ENCODE assay signal across 19 cellular contexts in genomic region chr3:196979545-196979944, GRCh38. TPM values are rescaled to one million over a fixed set of nuclear protein-coding genes. Genes with fewer than 3 reads are reported as not detected.
DNase-seq lines count a peak whose midpoint lies in the region; ATAC-seq and TF ChIP-seq lines count a peak whose summit lies in the region.
"Had no signal": no experiment of that assay in that cellular context is flagged by ENCODE, and none has a peak within 500 bp of the region (broad histone marks: within the 10 kb centered on the region; RNA-seq: fewer than 3 reads in every experiment).

No MANE protein-coding gene starts in this region.

- no TSS peak for BruUV-seq in Caco-2 (replicated peaks; lab: Mats Ljungman, UMichigan)

- no peak overlapping the region for H3K27ac ChIP-seq in parathyroid adenoma
- H3K27ac ChIP-seq in esophagus muscularis mucosa (replicated peaks in 1 of 4): no peak overlapping the region
- H3K27ac ChIP-seq in Karpas-422 (ENCODE audit: low read length): no peak overlapping the region
- H3K27ac ChIP-seq in lower lobe of right lung: no peak overlapping the region
- no peak overlapping the region for H3K27ac ChIP-seq in CD4-positive, alpha-beta memory T cell (ENCODE audit: low read depth, low read length)
- H3K27ac ChIP-seq: body of pancreas had no signal

- H3K27ac Mint-ChIP-seq in Caco-2 (ENCODE audit: unreplicated experiment): no peak overlapping the region
- H3K27ac Mint-ChIP-seq in CD4-positive, alpha-beta memory T cell: no peak overlapping the region
- H3K27ac Mint-ChIP-seq: activated B cell treated with CpG ODN at 0.5 μM for 24 hours, B cell, IgD-negative memory B cell had no signal

- no peak for TF ChIP-seq POLR2A in esophagus muscularis mucosa (IDR thresholded peaks at IDR 0.05; ENCODE audit: low read depth)

- H3K27me3 ChIP-seq in Caco-2 (replicated peaks; ENCODE audit: control insufficient read depth, insufficient read depth, low read length): no peaks in the 10 kb centered on the region
- H3K27me3 ChIP-seq in parathyroid adenoma (ENCODE audit: control insufficient read depth, insufficient read depth, low read length): no peaks in the 10 kb centered on the region
- H3K27me3 ChIP-seq in esophagus muscularis mucosa: peaks cover 0 to 8% (median 0%) of the 10 kb centered on the region in 4 donors
- H3K27me3 ChIP-seq in Karpas-422 (ENCODE audit: low read length): 0 out of 2 replicates have a peak, but pooled peaks cover 8% of the 10 kb centered on the region
- H3K27me3 ChIP-seq in lower lobe of right lung (ENCODE audit: low read depth): no peaks in the 10 kb centered on the region
- H3K27me3 ChIP-seq in CD4-positive, alpha-beta memory T cell (ENCODE audit: insufficient read depth, low read length): no peaks in the 10 kb centered on the region
- H3K27me3 ChIP-seq: body of pancreas had no signal

- POLR2A ChIA-PET in Caco-2 (lab: Charles Lee): no interaction called here
- POLR2A ChIA-PET in CD4-positive, alpha-beta memory T cell (lab: Charles Lee; ENCODE audit: partially characterized antibody): no interaction called here

- H3K79me2 ChIP-seq in parathyroid adenoma (no peaks in the 10 kb centered on the region), Karpas-422 (ENCODE audit: low read length) (no peaks in the 10 kb centered on the region)

- H3K4me3 ChIP-seq in Caco-2 (ENCODE audit: low read depth, low read length) (no peak overlapping the region), parathyroid adenoma (ENCODE audit: low read depth, low read length) (no peak overlapping the region), esophagus muscularis mucosa (no peak overlapping the region), Karpas-422 (ENCODE audit: low read length) (no peak overlapping the region), lower lobe of right lung (no peak overlapping the region)
- no peak overlapping the region for H3K4me3 ChIP-seq in CD4-positive, alpha-beta memory T cell (ENCODE audit: low read length in 2 of 2)
- H3K4me3 ChIP-seq: body of pancreas had no signal

- H3K9me3 Mint-ChIP-seq in Caco-2 (ENCODE audit: unreplicated experiment): peaks cover 18% of the 10 kb centered on the region
- peaks cover 0 to 15% (median 9%) of the 10 kb centered on the region in 8 donors for H3K9me3 Mint-ChIP-seq in CD4-positive, alpha-beta memory T cell

- TF ChIP-seq CTCF in Caco-2 (IDR thresholded peaks at IDR 0.05; ENCODE audit: insufficient read depth in 1 of 2, low read depth in 1 of 2, low read length in 1 of 2, severe bottlenecking in 1 of 2, unreplicated experiment in 1 of 2): no peak
- TF ChIP-seq CTCF in parathyroid adenoma (IDR thresholded peaks at IDR 0.05): no peak
- TF ChIP-seq CTCF in esophagus muscularis mucosa (IDR thresholded peaks at IDR 0.05): no peak
- TF ChIP-seq CTCF in lower lobe of right lung (IDR thresholded peaks at IDR 0.05): no peak

- H2AFZ ChIP-seq in parathyroid adenoma (peak overlapping the region; percentile 17), Karpas-422 (ENCODE audit: low read length) (no peak overlapping the region)

- H3K9ac ChIP-seq in parathyroid adenoma (no peak overlapping the region), Karpas-422 (ENCODE audit: low read length) (no peak overlapping the region)

- H3K4me3 Mint-ChIP-seq in Caco-2 (ENCODE audit: unreplicated experiment): no peak overlapping the region
- no peak overlapping the region for H3K4me3 Mint-ChIP-seq in CD4-positive, alpha-beta memory T cell
- H3K4me3 Mint-ChIP-seq: activated B cell treated with CpG ODN at 0.5 μM for 24 hours, B cell, IgD-negative memory B cell had no signal

- DNase-seq in Caco-2 (peak; percentile 32 to 44), RKO (ENCODE audit: low spot score) (peak; percentile 23), fibroblast of the conjunctiva (ENCODE audit: low read depth) (peak; percentile 29), esophagus muscularis mucosa (ENCODE audit: extremely low spot score) (no peak), Karpas-422 (no peak), lower lobe of right lung (no peak)
- no peak for DNase-seq in CD4-positive, alpha-beta memory T cell
- DNase-seq: activated B cell treated with CpG ODN at 0.5 μM for 24 hours; activated naive CD4-positive, alpha-beta T cell treated with Interleukin-2 at 50 U/mL for 16 hours; body of pancreas; foreskin melanocyte; NCI-H1105; NCI-H2171 treated with DMSO at 0.1 percent for 48 hours; NK-92 treated with Interleukin-12 subunit alpha and Interleukin-12 subunit beta, amount 100 ng/mL, for 24 hours; stimulated activated CD4-positive, alpha-beta T cell treated with anti-CD3 and anti-CD28 coated beads, Interleukin-12 subunit alpha, Interleukin-12 subunit beta, amount 100 ng/mL, for 4 hours; T-helper 1 cell had no signal

- no peaks in the 10 kb centered on the region for H3K9me2 ChIP-seq in Karpas-422 (replicated peaks; ENCODE audit: insufficient read depth, low read length)

- 0 out of 2 replicates have a peak, but pooled peaks cover 9% of the 10 kb centered on the region for H3K9me3 ChIP-seq in Caco-2
- H3K9me3 ChIP-seq in parathyroid adenoma (ENCODE audit: control insufficient read depth, low read length): no peaks in the 10 kb centered on the region
- peaks cover 0 to 8% (median 0%) of the 10 kb centered on the region in 4 donors for H3K9me3 ChIP-seq in esophagus muscularis mucosa
- peaks cover 6% of the 10 kb centered on the region; the same call in 1 of the 2 replicates for H3K9me3 ChIP-seq in Karpas-422 (ENCODE audit: low read length)
- peaks cover 7% of the 10 kb centered on the region for H3K9me3 ChIP-seq in lower lobe of right lung
- H3K9me3 ChIP-seq in CD4-positive, alpha-beta memory T cell (ENCODE audit: control insufficient read depth in 1 of 2, low read length in 2 of 2): no peaks in the 10 kb centered on the region
- H3K9me3 ChIP-seq: body of pancreas had no signal

- no peaks in the 10 kb centered on the region for H4K20me1 ChIP-seq in Karpas-422 (ENCODE audit: insufficient read depth, low read depth, low read length)

- TF ChIP-seq EP300 in esophagus muscularis mucosa (IDR thresholded peaks at IDR 0.05): no peak

- H3K4me2 ChIP-seq in parathyroid adenoma (ENCODE audit: low read length) (no peak overlapping the region), Karpas-422 (ENCODE audit: low read depth, low read length, poor library complexity, severe bottlenecking) (no peak overlapping the region)

- H3K4me1 ChIP-seq in Caco-2 (peaks cover 5% of the 10 kb centered on the region; the same call in 1 of the 2 replicates), parathyroid adenoma (peaks cover 3% of the 10 kb centered on the region), esophagus muscularis mucosa (peaks cover 0 to 8% (median 4%) of the 10 kb centered on the region in 4 donors), Karpas-422 (ENCODE audit: low read length) (peaks cover 5% of the 10 kb centered on the region; the same call in 1 of the 2 replicates), lower lobe of right lung (no peaks in the 10 kb centered on the region)
- no peaks in the 10 kb centered on the region for H3K4me1 ChIP-seq in CD4-positive, alpha-beta memory T cell (ENCODE audit: insufficient read depth, low read length)

- no peaks in the 10 kb centered on the region for H3K27me3 Mint-ChIP-seq in Caco-2 (ENCODE audit: insufficient read depth, unreplicated experiment)
- peaks cover 6 to 12% of the 10 kb centered on the region in 2 donors for H3K27me3 Mint-ChIP-seq in CD4-positive, alpha-beta memory T cell

- intact Hi-C loops in Caco-2 (cut with micrococcal nuclease; ENCODE audit: unreplicated experiment): no loop called here
- intact Hi-C loops in esophagus muscularis mucosa (cut with DNase I): loop anchor here (2.0 kb wide), 1 partner anchor 207 kb away; no protein-coding TSS in a partner anchor
- intact Hi-C loops in lower lobe of right lung (cut with DNase I): no loop called here
- intact Hi-C loops in CD4-positive, alpha-beta memory T cell (cut with micrococcal nuclease): loop anchor here (2.0 kb wide), 1 partner anchor 49 kb away; the partner anchor contains the start of gene MELTF

- H3K36me3 Mint-ChIP-seq in Caco-2 (ENCODE audit: insufficient read depth, unreplicated experiment): no peaks in the 10 kb centered on the region
- H3K36me3 Mint-ChIP-seq in CD4-positive, alpha-beta memory T cell: peaks cover 0 to 5% of the 10 kb centered on the region in 2 donors

- CTCF ChIA-PET in Caco-2 (lab: Charles Lee): interaction anchor here (0.7 to 1.4 kb wide), 2 partner anchors 13 to 50 kb away, joined by 4 to 7 read pairs; partner anchors contain the start of gene MELTF
- CTCF ChIA-PET in CD4-positive, alpha-beta memory T cell (lab: Charles Lee; ENCODE audit: partially characterized antibody): no interaction called here

- no peak for ATAC-seq in lower lobe of right lung

- H3K36me3 ChIP-seq in Caco-2 (ENCODE audit: control insufficient read depth, insufficient read depth, low read length): no peaks in the 10 kb centered on the region
- H3K36me3 ChIP-seq in parathyroid adenoma (ENCODE audit: control insufficient read depth, insufficient read depth, low read length): no peaks in the 10 kb centered on the region
- H3K36me3 ChIP-seq in esophagus muscularis mucosa: no peaks in the 10 kb centered on the region
- H3K36me3 ChIP-seq in Karpas-422 (ENCODE audit: insufficient read depth, low read length): no peaks in the 10 kb centered on the region
- no peaks in the 10 kb centered on the region for H3K36me3 ChIP-seq in lower lobe of right lung
- no peaks in the 10 kb centered on the region for H3K36me3 ChIP-seq in CD4-positive, alpha-beta memory T cell (ENCODE audit: insufficient read depth, low read length)

- no peaks in the 10 kb centered on the region for H3K4me1 Mint-ChIP-seq in Caco-2 (ENCODE audit: low read depth, unreplicated experiment)
- peaks cover 3 to 8% (median 4%) of the 10 kb centered on the region in 4 donors for H3K4me1 Mint-ChIP-seq in CD4-positive, alpha-beta memory T cell
- H3K4me1 Mint-ChIP-seq: B cell had no signal

- 84% methylated on average over 9 of the region's 10 CpGs for WGBS in esophagus muscularis mucosa

RNA-seq across cellular contexts. Expression of gene PIGZ, which starts 10.9 kb away (rescaled TPM):
- 4.9 and 5.1 TPM in 2 replicates for total RNA-seq in Caco-2 (2022)
- 10 to 100 TPM; 12.9 to 18.2 (median 15.4) TPM for total RNA-seq in esophagus muscularis mucosa
- total RNA-seq in Karpas-422 (2014; rRNA removed; shearing (Covaris generic); ENCODE audit: low replicate concordance): 0.37 and 1.1 TPM in 2 replicates
- 4.6 TPM for total RNA-seq in lower lobe of right lung
- 1 to 10 TPM in 1 of 2 experiments, under 1 TPM in 1; 0.33 to 1.2 TPM for total RNA-seq in CD4-positive, alpha-beta memory T cell
- under 1 TPM; 0.42 to 0.70 TPM for polyA plus RNA-seq in CD4-positive, alpha-beta memory T cell

RNA-seq across cellular contexts. Expression of gene NCBP2, which starts 37.2 kb away (rescaled TPM):
- total RNA-seq in Caco-2 (2022) (66.8 and 70.7 TPM in 2 replicates), esophagus muscularis mucosa (10 to 100 TPM; 37.8 to 54.3 (median 45.8) TPM), lower lobe of right lung (55.1 TPM)
- 73.0 and 81.8 TPM in 2 replicates for total RNA-seq in Karpas-422 (2014; rRNA removed; shearing (Covaris generic); ENCODE audit: low replicate concordance)
- total RNA-seq in CD4-positive, alpha-beta memory T cell: 10 to 100 TPM; 71.4 to 73.7 TPM
- polyA plus RNA-seq in CD4-positive, alpha-beta memory T cell: 10 to 100 TPM; 65.1 to 82.2 TPM

RNA-seq across cellular contexts. Expression of gene MELTF, which starts 50.1 kb away (rescaled TPM):
- total RNA-seq in Caco-2 (2022): 29.3 and 30.6 TPM in 2 replicates
- 1 to 10 TPM; 3.6 to 9.1 (median 4.5) TPM for total RNA-seq in esophagus muscularis mucosa
- total RNA-seq in Karpas-422 (2014; rRNA removed; shearing (Covaris generic); ENCODE audit: low replicate concordance): 0.07 and 0.43 TPM in 2 replicates
- total RNA-seq in lower lobe of right lung: 5.2 TPM
- total RNA-seq in CD4-positive, alpha-beta memory T cell: 1 to 10 TPM; 1.2 to 1.4 TPM
- polyA plus RNA-seq in CD4-positive, alpha-beta memory T cell: under 1 TPM in 1 of 2 donors, not detected in 1; 0.92 TPM
- polyA plus RNA-seq: IgD-negative memory B cell had no signal

Comparison
In these comparisons a context has a peak if more than half of its experiments do, and no peak if none do; other contexts are left out.
1. DNase-seq: peak in Caco-2 (2 of 2), RKO (single experiment) and fibroblast of the conjunctiva (single experiment); none in esophagus muscularis mucosa (single experiment), Karpas-422 (single experiment), lower lobe of right lung (single experiment) and CD4-positive, alpha-beta memory T cell (0 of 5).
2. intact Hi-C loops: an anchor here in esophagus muscularis mucosa (2.0 kb wide) and CD4-positive, alpha-beta memory T cell (2.0 kb wide); none called in Caco-2 and lower lobe of right lung.